Comparison of ENCODE assay signal across 9 cellular contexts in the genomic region with DNA sequence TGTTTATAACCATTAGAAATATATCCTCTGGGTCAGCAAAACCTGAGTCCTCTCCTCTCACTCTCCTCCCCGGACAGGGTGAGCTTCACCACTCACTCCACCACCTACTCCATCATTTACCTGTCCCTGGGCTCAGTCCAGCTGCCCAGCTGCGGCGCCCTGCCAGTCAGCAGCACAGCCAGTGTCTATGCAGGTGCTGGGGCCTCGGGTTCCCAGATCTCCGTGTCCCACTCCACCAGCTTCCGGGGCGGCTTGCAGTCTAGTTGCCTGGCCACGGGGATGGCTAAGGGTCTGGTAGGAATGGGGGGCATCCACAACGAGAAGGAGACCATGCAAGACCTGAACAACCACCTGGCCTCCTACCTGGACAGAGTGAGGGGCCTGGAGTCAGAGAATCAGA.
"Had no signal": no experiment of that assay in that cellular context is flagged by ENCODE, and none has a peak within 500 bp of the region (broad histone marks: within the 10 kb centered on the region; RNA-seq: fewer than 3 reads in every experiment).

No MANE protein-coding gene starts in this region.

- H3K27ac ChIP-seq: HL-60 had no signal

- H3K4me1 Mint-ChIP-seq: GM23338, IgD-negative memory B cell had no signal

- H3K4me1 ChIP-seq: HAP-1 had no signal

- DNase-seq: H7, HFFc6, KBM-7 had no signal

- H3K36me3 ChIP-seq: HAP-1 had no signal

- H3K4me3 ChIP-seq: GM23338, HAP-1 had no signal

- FAIRE-seq: HepG2 had no signal

- H3K4me3 Mint-ChIP-seq: GM23338, HFFc6, IgD-negative memory B cell had no signal

- H3K4me2 ChIP-seq: GM23338 had no signal

- ATAC-seq: GM23338, HCT116, HepG2 had no signal

- H3K27ac Mint-ChIP-seq: GM23338, HFFc6, IgD-negative memory B cell had no signal

- H2AFZ ChIP-seq: GM23338 had no signal

- H3K9me3 ChIP-seq: HAP-1 had no signal
